1 cellular context compared by ENCODE assay signal in the genomic region with DNA sequence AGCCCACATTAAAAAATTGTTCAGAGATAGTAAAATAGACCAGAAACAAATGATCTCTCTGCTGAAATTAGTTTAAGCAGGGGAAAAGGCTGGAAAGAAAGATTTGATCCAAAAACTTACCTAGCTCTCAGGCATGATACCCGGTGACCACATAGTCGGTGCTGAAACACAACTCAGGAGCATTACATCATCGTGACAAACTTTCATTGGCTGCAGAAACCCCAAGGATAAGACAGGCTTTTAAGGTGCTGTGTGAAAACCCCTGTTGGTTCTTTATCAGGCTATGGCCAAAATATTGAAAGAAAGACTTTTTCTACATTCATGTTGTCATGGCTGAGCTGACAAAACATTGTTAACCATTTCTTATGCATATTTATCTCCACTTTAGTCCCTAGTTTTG.
A peak's percentile ranks its signal among the peaks of the same experiment; 100 is the strongest.
TF ChIP-seq lines count a peak whose summit lies in the region.

No MANE protein-coding gene starts in this region.

TF ChIP-seq in HEK293, 187 proteins besides CTCF, POLR2A, EP300 and RAD21 (continued from another document):
- TF ChIP-seq, protein P1, sequence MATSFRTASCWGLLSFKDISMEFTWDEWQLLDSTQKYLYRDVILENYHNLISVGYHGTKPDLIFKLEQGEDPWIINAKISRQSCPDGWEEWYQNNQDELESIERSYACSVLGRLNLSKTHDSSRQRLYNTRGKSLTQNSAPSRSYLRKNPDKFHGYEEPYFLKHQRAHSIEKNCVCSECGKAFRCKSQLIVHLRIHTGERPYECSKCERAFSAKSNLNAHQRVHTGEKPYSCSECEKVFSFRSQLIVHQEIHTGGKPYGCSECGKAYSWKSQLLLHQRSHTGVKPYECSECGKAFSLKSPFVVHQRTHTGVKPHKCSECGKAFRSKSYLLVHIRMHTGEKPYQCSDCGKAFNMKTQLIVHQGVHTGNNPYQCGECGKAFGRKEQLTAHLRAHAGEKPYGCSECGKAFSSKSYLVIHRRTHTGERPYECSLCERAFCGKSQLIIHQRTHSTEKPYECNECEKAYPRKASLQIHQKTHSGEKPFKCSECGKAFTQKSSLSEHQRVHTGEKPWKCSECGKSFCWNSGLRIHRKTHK (tag by site-specific recombination; IDR thresholded peaks at IDR 0.05): no peak
- TF ChIP-seq ZSCAN4 (tag by site-specific recombination; IDR thresholded peaks at IDR 0.05) (no peak), OVOL3 (tag by site-specific recombination; IDR thresholded peaks at IDR 0.05) (no peak), PRDM1 (tag by site-specific recombination; IDR thresholded peaks at IDR 0.05) (peak; percentile 52; the same call in 1 of the 2 replicates), ZNF404 (tag by site-specific recombination; IDR thresholded peaks at IDR 0.05) (no peak), ZFHX2 (tag by site-specific recombination; conservative IDR thresholded peaks at IDR 0.05) (no peak), ZNF202 (tag by site-specific recombination; IDR thresholded peaks at IDR 0.05; ENCODE audit: borderline replicate concordance) (no peak), REST (tag by site-specific recombination; IDR thresholded peaks at IDR 0.05) (peak; percentile 49), ZNF341 (tag by site-specific recombination; IDR thresholded peaks at IDR 0.05; ENCODE audit: low read depth) (no peak), ZBTB21 (tag by site-specific recombination; IDR thresholded peaks at IDR 0.05) (peak; percentile 46; the same call in 1 of the 2 replicates), ZNF335 (tag by site-specific recombination; conservative IDR thresholded peaks at IDR 0.05) (peak; percentile 76), ZNF157 (tag by site-specific recombination; IDR thresholded peaks at IDR 0.05) (no peak), PRDM6 (tag by site-specific recombination; IDR thresholded peaks at IDR 0.05) (peak; percentile 89), ZBTB17 (tag by site-specific recombination; IDR thresholded peaks at IDR 0.05) (peak; percentile 31; the same call in 1 of the 2 replicates), ZNF146 (tag by site-specific recombination; IDR thresholded peaks at IDR 0.05) (no peak), ZNF211 (tag by site-specific recombination; IDR thresholded peaks at IDR 0.05; ENCODE audit: low read depth) (no peak), ZNF248 (tag by site-specific recombination; IDR thresholded peaks at IDR 0.05) (no peak), ZNF792 (tag by site-specific recombination; IDR thresholded peaks at IDR 0.05) (no peak), ZNF501 (tag by site-specific recombination; IDR thresholded peaks at IDR 0.05) (no peak), ZNF629 (tag by site-specific recombination; IDR thresholded peaks at IDR 0.05) (peak; percentile 59), FEZF1 (tag by site-specific recombination; IDR thresholded peaks at IDR 0.05) (no peak), ZNF548 (tag by site-specific recombination; IDR thresholded peaks at IDR 0.05) (no peak), ZSCAN18 (tag by site-specific recombination; IDR thresholded peaks at IDR 0.05) (no peak), ZNF311 (tag by site-specific recombination; IDR thresholded peaks at IDR 0.05; ENCODE audit: borderline replicate concordance) (no peak), ZNF660 (tag by site-specific recombination; IDR thresholded peaks at IDR 0.05) (no peak), ZNF366 (tag by site-specific recombination; conservative IDR thresholded peaks at IDR 0.05) (peak; percentile 10; the same call in 1 of the 2 replicates), ZNF174 (tag by site-specific recombination; IDR thresholded peaks at IDR 0.05) (no peak), ZNF48 (tag by site-specific recombination; IDR thresholded peaks at IDR 0.05) (no peak), ZNF138 (tag by site-specific recombination; IDR thresholded peaks at IDR 0.05; ENCODE audit: borderline replicate concordance) (no peak), IKZF3 (tag by site-specific recombination; IDR thresholded peaks at IDR 0.05) (0 out of 2 replicates have a peak, but pooled peaks have one; percentile 12), ZNF10 (tag by site-specific recombination; IDR thresholded peaks at IDR 0.05) (peak; percentile 41; the same call in 1 of the 2 replicates), HOXC10 (CRISPR knock-in tag; IDR thresholded peaks at IDR 0.05) (no peak), ZNF670 (tag by site-specific recombination; IDR thresholded peaks at IDR 0.05; ENCODE audit: low read depth) (no peak), ZNF521 (tag by site-specific recombination; IDR thresholded peaks at IDR 0.05) (no peak), SP7 (tag by site-specific recombination; IDR thresholded peaks at IDR 0.05) (peak; percentile 48; the same call in 1 of the 2 replicates), ZNF701 (tag by site-specific recombination; IDR thresholded peaks at IDR 0.05) (no peak), ZNF621 (tag by site-specific recombination; IDR thresholded peaks at IDR 0.05) (no peak), EGR2 (tag by site-specific recombination; IDR thresholded peaks at IDR 0.05; ENCODE audit: low read depth) (no peak)
- TF ChIP-seq, protein P2, sequence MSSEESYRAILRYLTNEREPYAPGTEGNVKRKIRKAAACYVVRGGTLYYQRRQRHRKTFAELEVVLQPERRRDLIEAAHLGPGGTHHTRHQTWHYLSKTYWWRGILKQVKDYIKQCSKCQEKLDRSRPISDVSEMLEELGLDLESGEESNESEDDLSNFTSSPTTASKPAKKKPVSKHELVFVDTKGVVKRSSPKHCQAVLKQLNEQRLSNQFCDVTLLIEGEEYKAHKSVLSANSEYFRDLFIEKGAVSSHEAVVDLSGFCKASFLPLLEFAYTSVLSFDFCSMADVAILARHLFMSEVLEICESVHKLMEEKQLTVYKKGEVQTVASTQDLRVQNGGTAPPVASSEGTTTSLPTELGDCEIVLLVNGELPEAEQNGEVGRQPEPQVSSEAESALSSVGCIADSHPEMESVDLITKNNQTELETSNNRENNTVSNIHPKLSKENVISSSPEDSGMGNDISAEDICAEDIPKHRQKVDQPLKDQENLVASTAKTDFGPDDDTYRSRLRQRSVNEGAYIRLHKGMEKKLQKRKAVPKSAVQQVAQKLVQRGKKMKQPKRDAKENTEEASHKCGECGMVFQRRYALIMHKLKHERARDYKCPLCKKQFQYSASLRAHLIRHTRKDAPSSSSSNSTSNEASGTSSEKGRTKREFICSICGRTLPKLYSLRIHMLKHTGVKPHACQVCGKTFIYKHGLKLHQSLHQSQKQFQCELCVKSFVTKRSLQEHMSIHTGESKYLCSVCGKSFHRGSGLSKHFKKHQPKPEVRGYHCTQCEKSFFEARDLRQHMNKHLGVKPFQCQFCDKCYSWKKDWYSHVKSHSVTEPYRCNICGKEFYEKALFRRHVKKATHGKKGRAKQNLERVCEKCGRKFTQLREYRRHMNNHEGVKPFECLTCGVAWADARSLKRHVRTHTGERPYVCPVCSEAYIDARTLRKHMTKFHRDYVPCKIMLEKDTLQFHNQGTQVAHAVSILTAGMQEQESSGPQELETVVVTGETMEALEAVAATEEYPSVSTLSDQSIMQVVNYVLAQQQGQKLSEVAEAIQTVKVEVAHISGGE (tag by site-specific recombination; conservative IDR thresholded peaks at IDR 0.05; ENCODE audit: low read depth): no peak
- TF ChIP-seq, protein P3, sequence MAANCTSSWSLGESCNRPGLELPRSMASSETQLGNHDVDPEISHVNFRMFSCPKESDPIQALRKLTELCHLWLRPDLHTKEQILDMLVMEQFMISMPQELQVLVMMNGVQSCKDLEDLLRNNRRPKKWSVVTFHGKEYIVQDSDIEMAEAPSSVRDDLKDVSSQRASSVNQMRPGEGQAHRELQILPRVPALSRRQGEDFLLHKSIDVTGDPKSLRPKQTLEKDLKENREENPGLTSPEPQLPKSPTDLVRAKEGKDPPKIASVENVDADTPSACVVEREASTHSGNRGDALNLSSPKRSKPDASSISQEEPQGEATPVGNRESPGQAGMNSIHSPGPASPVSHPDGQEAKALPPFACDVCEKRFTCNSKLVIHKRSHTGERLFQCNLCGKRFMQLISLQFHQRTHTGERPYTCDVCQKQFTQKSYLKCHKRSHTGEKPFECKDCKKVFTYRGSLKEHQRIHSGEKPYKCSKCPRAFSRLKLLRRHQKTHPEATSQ (tag by site-specific recombination; IDR thresholded peaks at IDR 0.05): no peak
- TF ChIP-seq, protein P4, sequence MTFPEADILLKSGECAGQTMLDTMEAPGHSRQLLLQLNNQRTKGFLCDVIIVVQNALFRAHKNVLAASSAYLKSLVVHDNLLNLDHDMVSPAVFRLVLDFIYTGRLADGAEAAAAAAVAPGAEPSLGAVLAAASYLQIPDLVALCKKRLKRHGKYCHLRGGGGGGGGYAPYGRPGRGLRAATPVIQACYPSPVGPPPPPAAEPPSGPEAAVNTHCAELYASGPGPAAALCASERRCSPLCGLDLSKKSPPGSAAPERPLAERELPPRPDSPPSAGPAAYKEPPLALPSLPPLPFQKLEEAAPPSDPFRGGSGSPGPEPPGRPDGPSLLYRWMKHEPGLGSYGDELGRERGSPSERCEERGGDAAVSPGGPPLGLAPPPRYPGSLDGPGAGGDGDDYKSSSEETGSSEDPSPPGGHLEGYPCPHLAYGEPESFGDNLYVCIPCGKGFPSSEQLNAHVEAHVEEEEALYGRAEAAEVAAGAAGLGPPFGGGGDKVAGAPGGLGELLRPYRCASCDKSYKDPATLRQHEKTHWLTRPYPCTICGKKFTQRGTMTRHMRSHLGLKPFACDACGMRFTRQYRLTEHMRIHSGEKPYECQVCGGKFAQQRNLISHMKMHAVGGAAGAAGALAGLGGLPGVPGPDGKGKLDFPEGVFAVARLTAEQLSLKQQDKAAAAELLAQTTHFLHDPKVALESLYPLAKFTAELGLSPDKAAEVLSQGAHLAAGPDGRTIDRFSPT (tag by site-specific recombination; IDR thresholded peaks at IDR 0.05): no peak
- TF ChIP-seq, protein P5, sequence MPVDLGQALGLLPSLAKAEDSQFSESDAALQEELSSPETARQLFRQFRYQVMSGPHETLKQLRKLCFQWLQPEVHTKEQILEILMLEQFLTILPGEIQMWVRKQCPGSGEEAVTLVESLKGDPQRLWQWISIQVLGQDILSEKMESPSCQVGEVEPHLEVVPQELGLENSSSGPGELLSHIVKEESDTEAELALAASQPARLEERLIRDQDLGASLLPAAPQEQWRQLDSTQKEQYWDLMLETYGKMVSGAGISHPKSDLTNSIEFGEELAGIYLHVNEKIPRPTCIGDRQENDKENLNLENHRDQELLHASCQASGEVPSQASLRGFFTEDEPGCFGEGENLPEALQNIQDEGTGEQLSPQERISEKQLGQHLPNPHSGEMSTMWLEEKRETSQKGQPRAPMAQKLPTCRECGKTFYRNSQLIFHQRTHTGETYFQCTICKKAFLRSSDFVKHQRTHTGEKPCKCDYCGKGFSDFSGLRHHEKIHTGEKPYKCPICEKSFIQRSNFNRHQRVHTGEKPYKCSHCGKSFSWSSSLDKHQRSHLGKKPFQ (tag by site-specific recombination; IDR thresholded peaks at IDR 0.05): no peak
